26 cellular contexts compared by ENCODE assay signal in genomic region chr6:103000686-103001085, GRCh38.
DNase-seq lines count a peak whose midpoint lies in the region; ATAC-seq and TF ChIP-seq lines count a peak whose summit lies in the region.
"Had no signal": no experiment of that assay in that cellular context is flagged by ENCODE, and none has a peak within 500 bp of the region (broad histone marks: within the 10 kb centered on the region; RNA-seq: fewer than 3 reads in every experiment).

No MANE protein-coding gene starts in this region.

- peaks cover 5% of the 10 kb centered on the region for H3K9me3 Mint-ChIP-seq in neural progenitor cell
- H3K9me3 Mint-ChIP-seq in CD4-positive, alpha-beta memory T cell: peaks cover 4 to 20% (median 6%) of the 10 kb centered on the region in 8 donors

- no peaks in the 10 kb centered on the region for H4K20me1 ChIP-seq in neural progenitor cell (ENCODE audit: low read depth)
- H4K20me1 ChIP-seq: BLaER1 treated with 17β-estradiol and CSF1 and Interleukin-3, amounts not matched to agents 10 nM and 100 nM had no signal

- H3K4me3 Mint-ChIP-seq in neural progenitor cell: no peak overlapping the region
- no peak overlapping the region for H3K4me3 Mint-ChIP-seq in CD4-positive, alpha-beta memory T cell
- H3K4me3 Mint-ChIP-seq: activated B cell treated with CpG ODN at 0.5 μM for 24 hours; activated naive CD8-positive, alpha-beta T cell; activated T-helper 17 cell treated with anti-CD3 and anti-CD28 coated beads, Interleukin-2, amount 50 U/mL, for 72 hours had no signal

- peak overlapping the region; percentile 68 for H3K27ac ChIP-seq in neural progenitor cell
- no peak overlapping the region for H3K27ac ChIP-seq in CD4-positive, alpha-beta memory T cell (ENCODE audit: low read depth, low read length)
- H3K27ac ChIP-seq: ascending aorta; BLaER1 treated with 17β-estradiol and CSF1 and Interleukin-3, amounts not matched to agents 10 nM and 100 nM; ovary; right atrium auricular region; thyroid gland had no signal

- H3K27ac Mint-ChIP-seq in neural progenitor cell: peak overlapping the region; percentile 85
- no peak overlapping the region for H3K27ac Mint-ChIP-seq in CD4-positive, alpha-beta memory T cell
- H3K27ac Mint-ChIP-seq: activated B cell treated with CpG ODN at 0.5 μM for 24 hours; activated naive CD8-positive, alpha-beta T cell; activated T-helper 17 cell treated with anti-CD3 and anti-CD28 coated beads, Interleukin-2, amount 50 U/mL, for 72 hours had no signal

- H3F3A ChIP-seq in neural progenitor cell (ENCODE audit: low read depth): no peaks in the 10 kb centered on the region

- no peak for ATAC-seq in GM18511 (IDR thresholded peaks at IDR 0.05; ENCODE audit: unreplicated experiment)
- ATAC-seq: activated T-helper 17 cell treated with anti-CD3 and anti-CD28 coated beads, Interleukin-2, amount 50 U/mL, for 72 hours; left cardiac atrium; stimulated activated naive CD8-positive, alpha-beta T cell treated with anti-CD3 and anti-CD28 coated beads, Interleukin-15, Interleukin-2, amounts not matched to agents 100 U/mL and 50 U/mL, for 24 hours had no signal

- H3K4me1 ChIP-seq in neural progenitor cell: peaks cover 25% of the 10 kb centered on the region
- no peaks in the 10 kb centered on the region for H3K4me1 ChIP-seq in CD4-positive, alpha-beta memory T cell (ENCODE audit: insufficient read depth, low read length)
- H3K4me1 ChIP-seq: ascending aorta; BLaER1 treated with 17β-estradiol and CSF1 and Interleukin-3, amounts not matched to agents 10 nM and 100 nM; right atrium auricular region; thyroid gland had no signal

- POLR2A ChIA-PET in CD4-positive, alpha-beta memory T cell (lab: Charles Lee; ENCODE audit: partially characterized antibody): no interaction called here

- CTCF ChIA-PET in CD4-positive, alpha-beta memory T cell (lab: Charles Lee; ENCODE audit: partially characterized antibody): no interaction called here

- H3K27me3 Mint-ChIP-seq in neural progenitor cell (ENCODE audit: insufficient read depth, low read depth): no peaks in the 10 kb centered on the region
- H3K27me3 Mint-ChIP-seq in CD4-positive, alpha-beta memory T cell: no peaks in the 10 kb centered on the region
- H3K27me3 Mint-ChIP-seq: activated B cell treated with CpG ODN at 0.5 μM for 24 hours; activated T-helper 17 cell treated with anti-CD3 and anti-CD28 coated beads, Interleukin-2, amount 50 U/mL, for 72 hours had no signal

- no peak for DNase-seq in H7
- peak; percentile 79 for DNase-seq in OCI-M1 (lab: John Stamatoyannopoulos, UW)
- peak; percentile 5 for DNase-seq in glomerular visceral epithelial cell (ENCODE audit: extremely low spot score)
- no peak for DNase-seq in neural progenitor cell (ENCODE audit: low spot score)
- no peak for DNase-seq in stimulated activated CD4-positive, alpha-beta T cell treated with anti-CD3 and anti-CD28 coated beads, Interleukin-4, amount 100 ng/mL, for 1 hour
- no peak for DNase-seq in HK-2 (ENCODE audit: unreplicated experiment)
- DNase-seq in CD4-positive, alpha-beta memory T cell: no peak
- DNase-seq: activated B cell treated with CpG ODN at 0.5 μM for 24 hours; activated CD4-positive, alpha-beta T cell treated with anti-CD3 and anti-CD28 coated beads, Interleukin-2, amount 50 U/mL, for 4 hours; activated CD8-positive, alpha-beta memory T cell treated with anti-CD3 and anti-CD28 coated beads, Interleukin-2, amount 50 U/mL, for 4 hours; central memory CD4-positive, alpha-beta T cell; dermis blood vessel endothelial cell; left cardiac atrium; NCI-H1092 treated with DMSO at 0.1 percent for 48 hours; NCI-H187 treated with DMSO at 0.1 percent for 48 hours; NCI-H524 treated with DMSO at 0.1 percent for 48 hours; ovary; stimulated activated CD4-positive, alpha-beta T cell treated with anti-CD3 and anti-CD28 coated beads, Interleukin-12 subunit alpha, Interleukin-12 subunit beta, amount 100 ng/mL, for 4 hours; stimulated activated naive CD8-positive, alpha-beta T cell treated with anti-CD3 and anti-CD28 coated beads, Interleukin-15, Interleukin-2, amounts not matched to agents 100 U/mL and 50 U/mL, for 24 hours; thyroid gland had no signal

- intact Hi-C loops in CD4-positive, alpha-beta memory T cell (cut with micrococcal nuclease): no loop called here

- peak overlapping the region; percentile 35 for H3K4me2 ChIP-seq in neural progenitor cell
- H3K4me2 ChIP-seq: BLaER1 treated with 17β-estradiol and CSF1 and Interleukin-3, amounts not matched to agents 10 nM and 100 nM had no signal

- H3K9ac ChIP-seq in neural progenitor cell: no peak overlapping the region
- H3K9ac ChIP-seq: BLaER1 treated with 17β-estradiol and CSF1 and Interleukin-3, amounts not matched to agents 10 nM and 100 nM had no signal

- H3K9me3 ChIP-seq in neural progenitor cell (ENCODE audit: low read depth): no peaks in the 10 kb centered on the region
- no peaks in the 10 kb centered on the region for H3K9me3 ChIP-seq in CD4-positive, alpha-beta memory T cell (ENCODE audit: control insufficient read depth in 1 of 2, low read length in 2 of 2)
- H3K9me3 ChIP-seq: ascending aorta; BLaER1 treated with 17β-estradiol and CSF1 and Interleukin-3, amounts not matched to agents 10 nM and 100 nM; ovary; right atrium auricular region; thyroid gland had no signal

- H3K4me1 Mint-ChIP-seq in neural progenitor cell: peaks cover 15% of the 10 kb centered on the region
- no peaks in the 10 kb centered on the region for H3K4me1 Mint-ChIP-seq in CD4-positive, alpha-beta memory T cell
- H3K4me1 Mint-ChIP-seq: activated B cell treated with CpG ODN at 0.5 μM for 24 hours; activated T-helper 17 cell treated with anti-CD3 and anti-CD28 coated beads, Interleukin-2, amount 50 U/mL, for 72 hours had no signal

- H3K36me3 Mint-ChIP-seq in neural progenitor cell: peaks cover 1% of the 10 kb centered on the region
- H3K36me3 Mint-ChIP-seq in CD4-positive, alpha-beta memory T cell: no peaks in the 10 kb centered on the region
- H3K36me3 Mint-ChIP-seq: activated naive CD8-positive, alpha-beta T cell had no signal

- H3K27me3 ChIP-seq in H7 (ENCODE audit: control insufficient read depth, insufficient read depth, low read length) (no peaks in the 10 kb centered on the region), neural progenitor cell (no peaks in the 10 kb centered on the region)
- no peaks in the 10 kb centered on the region for H3K27me3 ChIP-seq in CD4-positive, alpha-beta memory T cell (ENCODE audit: insufficient read depth, low read length)
- H3K27me3 ChIP-seq: ascending aorta; BLaER1 treated with 17β-estradiol and CSF1 and Interleukin-3, amounts not matched to agents 10 nM and 100 nM; ovary; right atrium auricular region; thyroid gland had no signal

- H2AFZ ChIP-seq in neural progenitor cell (replicated peaks): peak overlapping the region; percentile 100

- TF ChIP-seq CTCF in neural progenitor cell (IDR thresholded peaks at IDR 0.05): no peak

- H3K79me2 ChIP-seq in neural progenitor cell (ENCODE audit: low read depth): no peaks in the 10 kb centered on the region

- H3K4me3 ChIP-seq in H7 (ENCODE audit: insufficient read depth, low read depth, low read length) (peak overlapping the region; percentile 8; the same call in 1 of the 2 replicates), neural progenitor cell (no peak overlapping the region)
- H3K4me3 ChIP-seq in CD4-positive, alpha-beta memory T cell (ENCODE audit: low read length in 2 of 2): no peak overlapping the region
- H3K4me3 ChIP-seq: ascending aorta; BLaER1 treated with 17β-estradiol and CSF1 and Interleukin-3, amounts not matched to agents 10 nM and 100 nM; ovary; right atrium auricular region; thyroid gland had no signal

- H3K36me3 ChIP-seq in H7 (replicated peaks; ENCODE audit: control insufficient read depth, insufficient read depth, low read length) (no peaks in the 10 kb centered on the region), neural progenitor cell (peaks cover 6% of the 10 kb centered on the region)
- H3K36me3 ChIP-seq in CD4-positive, alpha-beta memory T cell (ENCODE audit: insufficient read depth, low read length): no peaks in the 10 kb centered on the region
- H3K36me3 ChIP-seq: ascending aorta; BLaER1 treated with 17β-estradiol and CSF1 and Interleukin-3, amounts not matched to agents 10 nM and 100 nM; ovary; right atrium auricular region; thyroid gland had no signal

Comparison
In these comparisons a context has a peak if more than half of its experiments do, and no peak if none do; other contexts are left out.
1. DNase-seq: peak in OCI-M1 (single experiment) and glomerular visceral epithelial cell (single experiment); none in H7 (single experiment), neural progenitor cell (single experiment), stimulated activated CD4-positive, alpha-beta T cell treated with anti-CD3 and anti-CD28 coated beads, Interleukin-4, amount 100 ng/mL, for 1 hour (single experiment), HK-2 (single experiment) and CD4-positive, alpha-beta memory T cell (0 of 5).